Comparison of ENCODE assay signal across 14 cellular contexts in the genomic region with DNA sequence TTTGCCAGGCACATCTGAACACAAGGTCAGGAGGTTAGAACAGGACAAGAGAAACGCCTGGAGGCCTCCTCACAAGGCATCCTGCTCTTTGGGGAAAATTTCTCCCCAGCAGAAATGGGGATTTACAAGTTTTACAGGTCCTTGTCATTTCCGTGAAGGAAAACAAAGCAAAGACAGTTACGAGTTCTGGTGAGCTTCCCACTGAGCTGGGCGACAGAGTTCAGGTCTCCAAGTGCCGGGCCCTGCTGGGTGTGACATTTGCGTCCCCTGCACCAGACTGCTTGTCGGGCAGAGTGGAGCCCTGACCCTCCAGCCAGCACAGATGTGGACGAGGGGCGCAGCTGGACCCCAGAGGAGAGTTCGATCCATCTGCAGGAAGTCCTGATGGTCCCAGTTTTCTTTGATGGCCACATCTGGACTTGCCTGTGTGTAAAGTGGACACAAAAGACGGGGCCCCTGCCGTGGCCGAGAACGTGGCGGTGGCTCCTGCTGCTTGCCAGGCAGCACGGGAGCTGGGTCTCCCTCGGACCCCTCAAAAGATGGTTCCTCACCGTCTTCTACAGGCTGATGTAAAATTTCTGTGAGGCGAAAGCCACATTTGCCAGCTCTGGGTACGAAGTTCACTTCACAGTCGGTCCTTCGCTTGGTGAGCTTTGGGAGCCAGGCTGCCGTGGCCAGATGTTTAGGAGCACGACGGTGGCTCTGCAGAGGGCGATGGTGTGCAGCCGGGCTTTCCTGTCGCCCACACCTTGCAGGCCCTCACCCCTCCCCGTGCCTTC.
"Had no signal": no experiment of that assay in that cellular context is flagged by ENCODE, and none has a peak within 500 bp of the region (broad histone marks: within the 10 kb centered on the region; RNA-seq: fewer than 3 reads in every experiment).

No MANE protein-coding gene starts in this region.

- H3K4me3 Mint-ChIP-seq: activated CD4-positive, alpha-beta memory T cell treated with anti-CD3 and anti-CD28 coated beads for 36 hours; activated CD4-positive, alpha-beta T cell treated with anti-CD3 and anti-CD28 coated beads for 36 hours; activated naive CD8-positive, alpha-beta T cell; activated T-helper 1 cell treated with anti-CD3 and anti-CD28 coated beads, Interleukin-12 subunit alpha, Interleukin-12 subunit beta, Interleukin-2, Interleukin-4 antibody, amounts not matched to agents 30 ng/mL and 10 ng/mL and 1 ng/mL, durations not matched to agents 14 hours and 24 hours and 36 hours; natural killer cell treated with Interleukin-12 subunit alpha and Interleukin-12 subunit beta and Interleukin-15 and Interleukin-18, amount 100 ng/mL, for 72 hours had no signal

- H3K9me3 Mint-ChIP-seq: activated CD4-positive, alpha-beta memory T cell treated with anti-CD3 and anti-CD28 coated beads for 36 hours; activated T-helper 1 cell treated with anti-CD3 and anti-CD28 coated beads, Interleukin-12 subunit alpha, Interleukin-12 subunit beta, Interleukin-2, Interleukin-4 antibody, amounts not matched to agents 30 ng/mL and 10 ng/mL and 1 ng/mL, durations not matched to agents 14 hours and 24 hours and 36 hours; natural killer cell treated with Interleukin-12 subunit alpha and Interleukin-12 subunit beta and Interleukin-15 and Interleukin-18, amount 100 ng/mL, for 72 hours had no signal

- H3K4me3 ChIP-seq: cardiac muscle cell, dorsolateral prefrontal cortex, lung, right atrium auricular region, upper lobe of right lung had no signal

- H3K4me1 ChIP-seq: upper lobe of right lung had no signal

- DNase-seq: activated CD4-positive, alpha-beta memory T cell treated with anti-CD3 and anti-CD28 coated beads for 36 hours; activated CD4-positive, alpha-beta T cell treated with anti-CD3 and anti-CD28 coated beads for 36 hours; activated T-cell treated with anti-CD3 and anti-CD28 coated beads for 4 hours; dorsolateral prefrontal cortex; occipital lobe; stimulated activated CD4-positive, alpha-beta T cell treated with anti-CD3 and anti-CD28 coated beads, Interleukin-15, amount 100 ng/mL, for 24 hours; stimulated activated CD4-positive, alpha-beta T cell treated with anti-CD3 and anti-CD28 coated beads, Interleukin-2, amount 100 ng/mL, for 48 hours; upper lobe of right lung had no signal

- H3K27me3 ChIP-seq: cardiac muscle cell, dorsolateral prefrontal cortex, right atrium auricular region, upper lobe of right lung had no signal

- H3K36me3 Mint-ChIP-seq: activated naive CD8-positive, alpha-beta T cell; natural killer cell treated with Interleukin-12 subunit alpha and Interleukin-12 subunit beta and Interleukin-15 and Interleukin-18, amount 100 ng/mL, for 72 hours had no signal

- H3K27me3 Mint-ChIP-seq: activated CD4-positive, alpha-beta memory T cell treated with anti-CD3 and anti-CD28 coated beads for 36 hours; activated CD4-positive, alpha-beta T cell treated with anti-CD3 and anti-CD28 coated beads for 36 hours; activated naive CD8-positive, alpha-beta T cell; natural killer cell treated with Interleukin-12 subunit alpha and Interleukin-12 subunit beta and Interleukin-15 and Interleukin-18, amount 100 ng/mL, for 72 hours had no signal

- H3K9me3 ChIP-seq: right atrium auricular region, upper lobe of right lung had no signal

- H3K4me1 Mint-ChIP-seq: activated CD4-positive, alpha-beta T cell treated with anti-CD3 and anti-CD28 coated beads for 36 hours had no signal

- H3K27ac Mint-ChIP-seq: activated CD4-positive, alpha-beta memory T cell treated with anti-CD3 and anti-CD28 coated beads for 36 hours; activated CD4-positive, alpha-beta T cell treated with anti-CD3 and anti-CD28 coated beads for 36 hours; activated naive CD8-positive, alpha-beta T cell; activated T-helper 1 cell treated with anti-CD3 and anti-CD28 coated beads, Interleukin-12 subunit alpha, Interleukin-12 subunit beta, Interleukin-2, Interleukin-4 antibody, amounts not matched to agents 30 ng/mL and 10 ng/mL and 1 ng/mL, durations not matched to agents 14 hours and 24 hours and 36 hours; natural killer cell treated with Interleukin-12 subunit alpha and Interleukin-12 subunit beta and Interleukin-15 and Interleukin-18, amount 100 ng/mL, for 72 hours had no signal

- H3K27ac ChIP-seq: cardiac muscle cell, upper lobe of right lung had no signal
